ENCODE assay signal across 17 cellular contexts in the genomic region with DNA sequence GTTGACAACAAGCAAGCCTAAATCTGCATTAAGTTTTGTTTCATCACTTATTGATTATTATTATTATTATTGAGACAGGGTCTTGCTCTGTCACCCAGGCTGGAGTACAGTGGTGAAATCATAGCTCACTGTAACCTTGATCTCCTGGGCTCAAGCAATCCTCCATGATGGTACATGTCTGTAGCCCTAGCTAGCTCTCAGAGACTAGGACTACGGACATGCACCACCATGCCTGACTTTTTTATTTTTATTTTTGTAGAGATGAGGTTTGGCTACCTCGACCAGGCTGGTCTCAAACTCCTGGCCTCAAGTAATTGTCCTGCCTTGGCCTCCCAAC. TPM values are rescaled to one million over a fixed set of nuclear protein-coding genes. Genes with fewer than 3 reads are reported as not detected.
DNase-seq lines count a peak whose midpoint lies in the region; ATAC-seq and TF ChIP-seq lines count a peak whose summit lies in the region.
"Had no signal": no experiment of that assay in that cellular context is flagged by ENCODE, and none has a peak within 500 bp of the region (broad histone marks: within the 10 kb centered on the region; RNA-seq: fewer than 3 reads in every experiment).

No MANE protein-coding gene starts in this region.

- no peak for DNase-seq in activated CD8-positive, alpha-beta memory T cell treated with anti-CD3 and anti-CD28 coated beads, Interleukin-2, amount 50 U/mL, for 4 hours
- DNase-seq in esophagus squamous epithelium (lab: John Stamatoyannopoulos, UW) (no peak), NCI-H526 (lab: John Stamatoyannopoulos, UW) (no peak), COLO829 (ENCODE audit: low spot score) (no peak)
- DNase-seq: aorta, DMS 273 treated with DMSO at 0.1 percent for 48 hours, GOT3, left lung, natural killer cell, NCI-H2081 treated with DMSO at 0.1 percent for 48 hours, upper lobe of right lung had no signal

- H3K27ac ChIP-seq in esophagus squamous epithelium, result no peak overlapping the region
- H3K27ac ChIP-seq: coronary artery, esophagus muscularis mucosa, left lung, upper lobe of right lung had no signal

- H3K4me3 ChIP-seq in esophagus squamous epithelium, result no peak overlapping the region
- H3K4me3 ChIP-seq: coronary artery, esophagus muscularis mucosa, left lung, upper lobe of right lung had no signal

- no peak for TF ChIP-seq CTCF in esophagus squamous epithelium (IDR thresholded peaks at IDR 0.05)

- peaks cover 0 to 3% (median 0%) of the 10 kb centered on the region in 3 donors for H3K4me1 ChIP-seq in esophagus squamous epithelium
- H3K4me1 ChIP-seq: esophagus muscularis mucosa, left lung, upper lobe of right lung had no signal

- ATAC-seq in GM18505 (IDR thresholded peaks at IDR 0.05; ENCODE audit: unreplicated experiment), result peak; percentile 20
- ATAC-seq in GM19438 (IDR thresholded peaks at IDR 0.05; ENCODE audit: low read depth, unreplicated experiment), result peak; percentile 33
- peak; percentile 30 for ATAC-seq in HG02642 (IDR thresholded peaks at IDR 0.05; ENCODE audit: poor library complexity, unreplicated experiment)
- peak; percentile 12 for ATAC-seq in HG03378 (IDR thresholded peaks at IDR 0.05; ENCODE audit: unreplicated experiment)
- ATAC-seq: left lung, natural killer cell, upper lobe of right lung had no signal

- H3K27me3 ChIP-seq in esophagus squamous epithelium, result no peaks in the 10 kb centered on the region
- H3K27me3 ChIP-seq: esophagus muscularis mucosa, left lung, upper lobe of right lung had no signal

- TF ChIP-seq POLR2A in GM18505 (IDR thresholded peaks at IDR 0.05; ENCODE audit: borderline replicate concordance, extremely low read depth, insufficient read depth, insufficient read length), result no peak
- TF ChIP-seq POLR2A in esophagus squamous epithelium (IDR thresholded peaks at IDR 0.05), result no peak

- H3K36me3 ChIP-seq in esophagus squamous epithelium, result no peaks in the 10 kb centered on the region
- H3K36me3 ChIP-seq: esophagus muscularis mucosa, left lung, upper lobe of right lung had no signal

- 69 to 87% methylated on average over 2 of the region's 2 CpGs for WGBS in esophagus squamous epithelium, 2 donors

- no peaks in the 10 kb centered on the region for H3K9me3 ChIP-seq in esophagus squamous epithelium
- H3K9me3 ChIP-seq: esophagus muscularis mucosa, upper lobe of right lung had no signal

- intact Hi-C loops in esophagus squamous epithelium (cut with DNase I), result no loop called here

RNA-seq across cellular contexts. Expression of a gene that starts 35.7 kb away (rescaled TPM):
- 10 to 100 TPM; 15.6 to 53.2 (median 28.0) TPM for total RNA-seq in esophagus squamous epithelium
